Comparison of ENCODE assay signal across 22 cellular contexts in genomic region chr1:16434007-16434406, GRCh38. TPM values are rescaled to one million over a fixed set of nuclear protein-coding genes. Genes with fewer than 3 reads are reported as not detected.
DNase-seq lines count a peak whose midpoint lies in the region; ATAC-seq and TF ChIP-seq lines count a peak whose summit lies in the region.
"Had no signal": no experiment of that assay in that cellular context is flagged by ENCODE, and none has a peak within 500 bp of the region (broad histone marks: within the 10 kb centered on the region; RNA-seq: fewer than 3 reads in every experiment).

No MANE protein-coding gene starts in this region.

- ATAC-seq in GM19463 (IDR thresholded peaks at IDR 0.05; ENCODE audit: unreplicated experiment): no peak
- ATAC-seq: A549; CD8-positive, alpha-beta T cell; GM12878 had no signal

- CTCF ChIA-PET in OCI-LY7 (lab: Charles Lee; ENCODE audit: unreplicated experiment): no interaction called here

- H3K4me1 ChIP-seq in DOHH2 (ENCODE audit: control insufficient read depth, low read length): peaks cover 41% of the 10 kb centered on the region
- H3K4me1 ChIP-seq in OCI-LY7 (ENCODE audit: insufficient read depth, low read length, poor library complexity, severe bottlenecking): peaks cover 35% of the 10 kb centered on the region
- H3K4me1 ChIP-seq: A549, Caco-2 had no signal

- peaks cover 9% of the 10 kb centered on the region for H3K27me3 Mint-ChIP-seq in nephron progenitor cell (ENCODE audit: low read depth, poor library complexity)
- H3K27me3 Mint-ChIP-seq: B cell; CD4-positive, alpha-beta T cell had no signal

- peaks cover 7% of the 10 kb centered on the region; the same call in 1 of the 2 replicates for H3F3A ChIP-seq in DOHH2 (ENCODE audit: control insufficient read depth, insufficient read depth)

- TF ChIP-seq CTCF in DOHH2 (IDR thresholded peaks at IDR 0.05; ENCODE audit: low read depth, low read length, poor library complexity, severe bottlenecking) (no peak), OCI-LY7 (conservative IDR thresholded peaks at IDR 0.05; ENCODE audit: low read length) (no peak), nephron progenitor cell (IDR thresholded peaks at IDR 0.05) (no peak)

- H3K4me2 ChIP-seq in DOHH2 (ENCODE audit: low read length) (peak overlapping the region; percentile 79), OCI-LY7 (ENCODE audit: low read length) (peak overlapping the region; percentile 65; the same call in 1 of the 2 replicates)
- H3K4me2 ChIP-seq: A549 had no signal

- no peaks in the 10 kb centered on the region for H3K9me2 ChIP-seq in DOHH2 (replicated peaks; ENCODE audit: control insufficient read depth, low read length)
- H3K9me2 ChIP-seq in OCI-LY7 (ENCODE audit: insufficient read depth, low read length): no peaks in the 10 kb centered on the region

- no peaks in the 10 kb centered on the region for H4K20me1 ChIP-seq in DOHH2 (ENCODE audit: control insufficient read depth, insufficient read depth, low read depth, low read length)
- no peaks in the 10 kb centered on the region for H4K20me1 ChIP-seq in OCI-LY7 (ENCODE audit: insufficient read depth, low read length)
- H4K20me1 ChIP-seq: BLaER1 treated with 17β-estradiol and CSF1 and Interleukin-3, amounts not matched to agents 10 nM and 100 nM had no signal

- H3K9me3 ChIP-seq in DOHH2 (ENCODE audit: control insufficient read depth, insufficient read depth, low read length) (no peaks in the 10 kb centered on the region), OCI-LY7 (ENCODE audit: low read length) (no peaks in the 10 kb centered on the region)
- H3K9me3 ChIP-seq: A549; BLaER1 treated with 17β-estradiol and CSF1 and Interleukin-3, amounts not matched to agents 10 nM and 100 nM; Caco-2 had no signal

- H3K27me3 ChIP-seq in DOHH2 (ENCODE audit: control insufficient read depth, low read length): no peaks in the 10 kb centered on the region
- H3K27me3 ChIP-seq: BLaER1 treated with 17β-estradiol and CSF1 and Interleukin-3, amounts not matched to agents 10 nM and 100 nM had no signal

- no peak overlapping the region for H3K27ac ChIP-seq in DOHH2 (ENCODE audit: low read depth, low read length)
- no peak overlapping the region for H3K27ac ChIP-seq in OCI-LY7 (ENCODE audit: low read depth, low read length, poor library complexity, severe bottlenecking)
- H3K27ac ChIP-seq: 22Rv1, A549, C4-2B had no signal

- H3K36me3 ChIP-seq in DOHH2 (ENCODE audit: control insufficient read depth, low read length) (no peaks in the 10 kb centered on the region), OCI-LY7 (ENCODE audit: insufficient read depth, low read length) (no peaks in the 10 kb centered on the region)
- H3K36me3 ChIP-seq: BLaER1 treated with 17β-estradiol and CSF1 and Interleukin-3, amounts not matched to agents 10 nM and 100 nM had no signal

- H3K4me1 Mint-ChIP-seq in nephron progenitor cell: peaks cover 5% of the 10 kb centered on the region

- H3K36me3 Mint-ChIP-seq in nephron progenitor cell (ENCODE audit: low read depth): no peaks in the 10 kb centered on the region
- H3K36me3 Mint-ChIP-seq: CD8-positive, alpha-beta T cell had no signal

- no peak for DNase-seq in OCI-LY7 (ENCODE audit: low spot score)
- DNase-seq in nephron progenitor cell: no peak
- no peak for DNase-seq in NCI-H82 (lab: John Stamatoyannopoulos, UW)
- DNase-seq: AML-193; Caco-2; Calu3; CD4-positive, alpha-beta T cell; CD8-positive, alpha-beta T cell; DMS79 treated with DMSO at 0.1 percent for 48 hours; EL; GDM1 had no signal

- peak overlapping the region; percentile 19 for H3K27ac Mint-ChIP-seq in nephron progenitor cell
- H3K27ac Mint-ChIP-seq: B cell; CD4-positive, alpha-beta T cell; CD8-positive, alpha-beta T cell had no signal

- peaks cover 6% of the 10 kb centered on the region for H3K9me3 Mint-ChIP-seq in nephron progenitor cell
- H3K9me3 Mint-ChIP-seq: CD4-positive, alpha-beta T cell; CD8-positive, alpha-beta T cell had no signal

- no peaks in the 10 kb centered on the region for H3K79me2 ChIP-seq in DOHH2 (ENCODE audit: control insufficient read depth, low read length)
- H3K79me2 ChIP-seq in OCI-LY7 (ENCODE audit: insufficient read depth, low read depth, low read length): no peaks in the 10 kb centered on the region

- POLR2A ChIA-PET in OCI-LY7 (lab: Charles Lee): interaction anchor here (0.6 to 1.0 kb wide), 3 partner anchors 8 to 589 kb away, joined by 3 read pairs; no protein-coding TSS in a partner anchor

- H3K4me3 ChIP-seq in DOHH2 (ENCODE audit: low read length) (peak overlapping the region; percentile 46), OCI-LY7 (ENCODE audit: low read depth, low read length, poor library complexity, severe bottlenecking) (no peak overlapping the region)
- H3K4me3 ChIP-seq: A549; BLaER1 treated with 17β-estradiol and CSF1 and Interleukin-3, amounts not matched to agents 10 nM and 100 nM; GM12878 had no signal

- H2AFZ ChIP-seq in OCI-LY7 (ENCODE audit: low read length): no peak overlapping the region; the same call in 1 of the 2 replicates

- intact Hi-C loops in OCI-LY7 (cut with micrococcal nuclease; ENCODE audit: unreplicated experiment): no loop called here

- H3K4me3 Mint-ChIP-seq in nephron progenitor cell: no peak overlapping the region
- H3K4me3 Mint-ChIP-seq: B cell; CD4-positive, alpha-beta T cell; CD8-positive, alpha-beta T cell had no signal

- BruUV-seq in OCI-LY7 (replicated peaks; lab: Mats Ljungman, UMichigan): no TSS peak

RNA-seq across cellular contexts. Expression of gene SPATA21, which starts 3.2 kb away (rescaled TPM):
- not detected in 2 replicates for total RNA-seq in OCI-LY7 (2014; rRNA removed; shearing (Covaris generic))
- total RNA-seq in OCI-LY7 (2022): 0.33 and 0.40 TPM in 2 replicates
- total RNA-seq: A172; B cell; Caco-2; Calu3; CD4-positive, alpha-beta T cell; CD8-positive, alpha-beta T cell; Daoy; G401 had no signal

RNA-seq across cellular contexts. Expression of gene NECAP2, which starts 6.5 kb away (rescaled TPM):
- total RNA-seq in OCI-LY7 (2014; rRNA removed; shearing (Covaris generic)): 59.0 and 69.2 TPM in 2 replicates
- 47.2 and 51.8 TPM in 2 replicates for total RNA-seq in OCI-LY7 (2022)
